Comparison of ENCODE assay signal across 1 cellular context in genomic region chr6:5726976-5727718, GRCh38.
TF ChIP-seq lines count a peak whose summit lies in the region.

No MANE protein-coding gene starts in this region.

TF ChIP-seq in IMR-90, 13 proteins besides CTCF, POLR2A, EP300 and RAD21 (continued from another document):
- TF ChIP-seq USF2 (IDR thresholded peaks at IDR 0.05; ENCODE audit: low read depth, low read length) (no peak), MAZ (IDR thresholded peaks at IDR 0.05; ENCODE audit: borderline replicate concordance, low read depth, low read length) (no peak), RFX5 (IDR thresholded peaks at IDR 0.05; ENCODE audit: low read depth, low read length) (no peak), CEBPB (IDR thresholded peaks at IDR 0.05; ENCODE audit: low read depth, low read length) (no peak), BHLHE40 (IDR thresholded peaks at IDR 0.05; ENCODE audit: low read depth, low read length) (no peak)
